ENCODE assay signal across 16 cellular contexts in genomic region chr12:93127107-93127560, GRCh38.
DNase-seq lines count a peak whose midpoint lies in the region; ATAC-seq and TF ChIP-seq lines count a peak whose summit lies in the region.
"Had no signal": no experiment of that assay in that cellular context is flagged by ENCODE, and none has a peak within 500 bp of the region (broad histone marks: within the 10 kb centered on the region; RNA-seq: fewer than 3 reads in every experiment).

No MANE protein-coding gene starts in this region.

- no peaks in the 10 kb centered on the region for H3K9me3 ChIP-seq in cardiac muscle cell (ENCODE audit: low read depth)
- H3K9me3 ChIP-seq in neutrophil: no peaks in the 10 kb centered on the region
- H3K9me3 ChIP-seq in thoracic aorta: no peaks in the 10 kb centered on the region
- no peaks in the 10 kb centered on the region for H3K9me3 ChIP-seq in SK-N-SH

- no peaks in the 10 kb centered on the region for H3F3A ChIP-seq in SK-N-SH (replicated peaks; ENCODE audit: insufficient read depth)

- CTCF ChIA-PET in SK-N-SH (lab: Yijun Ruan, JAX): interaction anchor here (1.3 kb wide), 1 partner anchor 12 kb away, joined by 3 read pairs; no protein-coding TSS in a partner anchor

- TF ChIP-seq CTCF in cardiac muscle cell (IDR thresholded peaks at IDR 0.05; ENCODE audit: low read depth, low read length) (no peak), neutrophil (IDR thresholded peaks at IDR 0.05) (no peak), thoracic aorta (IDR thresholded peaks at IDR 0.05) (no peak), SK-N-SH (IDR thresholded peaks at IDR 0.05) (no peak)

- WGBS in SK-N-SH (ENCODE audit: low lambda C conversion rate): 89% methylated on average over 7 of the region's 7 CpGs

- POLR2A ChIA-PET in SK-N-SH (lab: Yijun Ruan, JAX): no interaction called here

- no peak overlapping the region for H3K4me3 ChIP-seq in cardiac muscle cell
- peak overlapping the region in 1 of 2 experiments; percentile 29 for H3K4me3 ChIP-seq in neutrophil (ENCODE audit: low read depth in 1 of 2, low read length in 1 of 2)
- H3K4me3 ChIP-seq in thoracic aorta: peak overlapping the region; percentile 11
- no peak overlapping the region for H3K4me3 ChIP-seq in SK-N-SH (ENCODE audit: low read depth in 2 of 2, low read length in 1 of 2)

- TF ChIP-seq EP300 in SK-N-SH (IDR thresholded peaks at IDR 0.05; ENCODE audit: borderline replicate concordance in 1 of 2, low read depth in 1 of 2, low read length in 1 of 2): no peak

- no peak overlapping the region for H3K4me3 Mint-ChIP-seq in activated T-helper 17 cell treated with anti-CD3 and anti-CD28 coated beads, Interleukin-2, amount 50 U/mL, for 72 hours
- H3K4me3 Mint-ChIP-seq: natural killer cell treated with Interleukin-12 subunit alpha and Interleukin-12 subunit beta and Interleukin-15 and Interleukin-18, amount 100 ng/mL, for 72 hours had no signal

- no peak overlapping the region for H3K9ac ChIP-seq in SK-N-SH
- H3K9ac ChIP-seq: KMS-11 had no signal

- H3K4me1 Mint-ChIP-seq in activated T-helper 17 cell treated with anti-CD3 and anti-CD28 coated beads, Interleukin-2, amount 50 U/mL, for 72 hours: no peaks in the 10 kb centered on the region

- H4K20me1 ChIP-seq in SK-N-SH (ENCODE audit: insufficient read depth): no peaks in the 10 kb centered on the region

- H3K36me3 Mint-ChIP-seq in activated T-helper 17 cell treated with anti-CD3 and anti-CD28 coated beads, Interleukin-2, amount 50 U/mL, for 72 hours (ENCODE audit: low read depth): no peaks in the 10 kb centered on the region
- H3K36me3 Mint-ChIP-seq: natural killer cell treated with Interleukin-12 subunit alpha and Interleukin-12 subunit beta and Interleukin-15 and Interleukin-18, amount 100 ng/mL, for 72 hours had no signal

- no peak overlapping the region for H3K27ac Mint-ChIP-seq in activated T-helper 17 cell treated with anti-CD3 and anti-CD28 coated beads, Interleukin-2, amount 50 U/mL, for 72 hours
- H3K27ac Mint-ChIP-seq: natural killer cell treated with Interleukin-12 subunit alpha and Interleukin-12 subunit beta and Interleukin-15 and Interleukin-18, amount 100 ng/mL, for 72 hours had no signal

- no peak overlapping the region for H2AFZ ChIP-seq in SK-N-SH (ENCODE audit: low read depth)

- H3K36me3 ChIP-seq in cardiac muscle cell: no peaks in the 10 kb centered on the region
- no peaks in the 10 kb centered on the region for H3K36me3 ChIP-seq in neutrophil
- no peaks in the 10 kb centered on the region for H3K36me3 ChIP-seq in thoracic aorta
- no peaks in the 10 kb centered on the region for H3K36me3 ChIP-seq in SK-N-SH (replicated peaks in 1 of 2; ENCODE audit: control insufficient read depth in 1 of 2, insufficient read depth in 2 of 2, low read length in 1 of 2)

- H3K27ac ChIP-seq in cardiac muscle cell: peak overlapping the region; percentile 72
- H3K27ac ChIP-seq in neutrophil: peak overlapping the region; percentile 77
- peak overlapping the region; percentile 61 to 86 for H3K27ac ChIP-seq in thoracic aorta
- H3K27ac ChIP-seq in SK-N-SH (ENCODE audit: low read depth in 2 of 2, low read length in 1 of 2): no peak overlapping the region
- H3K27ac ChIP-seq: KMS-11 had no signal

- no peak overlapping the region for H3K4me2 ChIP-seq in SK-N-SH

- H3K9me2 ChIP-seq in SK-N-SH: no peaks in the 10 kb centered on the region

- peak; percentile 75 for DNase-seq in amniotic epithelial cell (ENCODE audit: low read depth)
- DNase-seq in cardiac muscle cell (ENCODE audit: low read depth in 1 of 2, low spot score in 1 of 2): no peak
- DNase-seq in thoracic aorta (ENCODE audit: low spot score): peak; percentile 19
- DNase-seq in SK-N-SH: no peak
- no peak for DNase-seq in stimulated activated CD4-positive, alpha-beta T cell treated with anti-CD3 and anti-CD28 coated beads, Interleukin-1b, Interleukin-23, amount 100 ng/mL, for 48 hours
- DNase-seq in activated effector memory CD4-positive, alpha-beta T cell treated with Interleukin-2 at 50 U/mL for 16 hours: no peak
- DNase-seq: activated CD4-positive, CD25-positive, alpha-beta regulatory T cell; activated naive CD4-positive, alpha-beta T cell treated with anti-CD3 and anti-CD28 coated beads, Interleukin-2, amount 50 U/mL, for 16 hours; caudate nucleus; glutamatergic neuron; NCI-H146 had no signal

- peaks cover 53% of the 10 kb centered on the region for H3K4me1 ChIP-seq in cardiac muscle cell (ENCODE audit: low read depth)
- peaks cover 71 to 72% of the 10 kb centered on the region in 2 experiments for H3K4me1 ChIP-seq in neutrophil (ENCODE audit: control insufficient read depth in 1 of 2, insufficient read depth in 1 of 2, low read depth in 1 of 2, low read length in 1 of 2)
- H3K4me1 ChIP-seq in thoracic aorta (ENCODE audit: control insufficient read depth in 1 of 2, low read depth in 2 of 2): peaks cover 21 to 51% of the 10 kb centered on the region in 2 donors
- peaks cover 0 to 9% of the 10 kb centered on the region in 2 experiments; a peak in 2 of 4 replicates for H3K4me1 ChIP-seq in SK-N-SH (ENCODE audit: control insufficient read depth in 1 of 2, insufficient read depth in 2 of 2, low read depth in 1 of 2, low read length in 1 of 2)

- no peaks in the 10 kb centered on the region for H3K9me3 Mint-ChIP-seq in activated T-helper 17 cell treated with anti-CD3 and anti-CD28 coated beads, Interleukin-2, amount 50 U/mL, for 72 hours
- H3K9me3 Mint-ChIP-seq: natural killer cell treated with Interleukin-12 subunit alpha and Interleukin-12 subunit beta and Interleukin-15 and Interleukin-18, amount 100 ng/mL, for 72 hours had no signal

- no peaks in the 10 kb centered on the region for H3K27me3 Mint-ChIP-seq in activated T-helper 17 cell treated with anti-CD3 and anti-CD28 coated beads, Interleukin-2, amount 50 U/mL, for 72 hours
- H3K27me3 Mint-ChIP-seq: natural killer cell treated with Interleukin-12 subunit alpha and Interleukin-12 subunit beta and Interleukin-15 and Interleukin-18, amount 100 ng/mL, for 72 hours had no signal

- H3K27me3 ChIP-seq in cardiac muscle cell (no peaks in the 10 kb centered on the region), neutrophil (no peaks in the 10 kb centered on the region), thoracic aorta (replicated peaks; ENCODE audit: insufficient read depth) (no peaks in the 10 kb centered on the region), SK-N-SH (ENCODE audit: insufficient read depth) (no peaks in the 10 kb centered on the region)

- H3K79me2 ChIP-seq in SK-N-SH (ENCODE audit: insufficient read depth): no peaks in the 10 kb centered on the region

- no peak for TF ChIP-seq RAD21 in SK-N-SH (IDR thresholded peaks at IDR 0.05; ENCODE audit: low read length)

- ATAC-seq in thoracic aorta (ENCODE audit: insufficient number of reproducible peaks, low FRiP score, low read depth): peak; percentile 75
- no peak for ATAC-seq in activated T-helper 17 cell treated with anti-CD3 and anti-CD28 coated beads, Interleukin-2, amount 50 U/mL, for 72 hours (replicated peaks)
- ATAC-seq: HCT116; natural killer cell treated with Interleukin-12 subunit alpha and Interleukin-12 subunit beta and Interleukin-15 and Interleukin-18, amount 100 ng/mL, for 72 hours had no signal

TF ChIP-seq in SK-N-SH, 30 proteins besides CTCF, POLR2A, EP300 and RAD21:
- no peak for TF ChIP-seq POLR2AphosphoS5 (IDR thresholded peaks at IDR 0.05; ENCODE audit: low read depth, low read length)
- no peak for TF ChIP-seq GABPA (IDR thresholded peaks at IDR 0.05; ENCODE audit: low read depth)
- TF ChIP-seq TAF1 (IDR thresholded peaks at IDR 0.05; ENCODE audit: borderline replicate concordance, low read depth, low read length): no peak
TF ChIP-seq in SK-N-SH: peak in this region for 0.

Comparison
In these comparisons a context has a peak if more than half of its experiments do, and no peak if none do; other contexts are left out.
1. DNase-seq: peak in amniotic epithelial cell (single experiment) and thoracic aorta (single experiment); none in cardiac muscle cell (0 of 2), SK-N-SH (single experiment), stimulated activated CD4-positive, alpha-beta T cell treated with anti-CD3 and anti-CD28 coated beads, Interleukin-1b, Interleukin-23, amount 100 ng/mL, for 48 hours (single experiment) and activated effector memory CD4-positive, alpha-beta T cell treated with Interleukin-2 at 50 U/mL for 16 hours (single experiment).
2. H3K27ac ChIP-seq: peak in cardiac muscle cell (single experiment), neutrophil (single experiment) and thoracic aorta (2 of 2); none in SK-N-SH (0 of 2).